In genomic region chr11:32437406-32438345, GRCh38 we compare ENCODE assay signal across 1 cellular context.
TF ChIP-seq lines count a peak whose summit lies in the region.

No MANE protein-coding gene starts in this region.

TF ChIP-seq in WTC11, 78 proteins besides CTCF, POLR2A, EP300 and RAD21 (continued from another document):
- TF ChIP-seq NR3C1 (CRISPR knock-in tag; conservative IDR thresholded peaks at IDR 0.05; ENCODE audit: low read depth): no peak
- no peak for TF ChIP-seq ZNF317 (CRISPR knock-in tag; IDR thresholded peaks at IDR 0.05; ENCODE audit: borderline replicate concordance, low read depth)
- peak; percentile 45; the same call in 1 of the 2 replicates for TF ChIP-seq ZNF423 (CRISPR knock-in tag; IDR thresholded peaks at IDR 0.05)
- no peak for TF ChIP-seq ZMAT4 (CRISPR knock-in tag; IDR thresholded peaks at IDR 0.05)
- TF ChIP-seq FOXJ3 (CRISPR knock-in tag; IDR thresholded peaks at IDR 0.05; ENCODE audit: borderline replicate concordance): no peak
- no peak for TF ChIP-seq ZNF121 (CRISPR knock-in tag; IDR thresholded peaks at IDR 0.05)
- TF ChIP-seq E2F5 (CRISPR knock-in tag; IDR thresholded peaks at IDR 0.05): no peak
- no peak for TF ChIP-seq GRHL2 (CRISPR knock-in tag; IDR thresholded peaks at IDR 0.05; ENCODE audit: insufficient replicate concordance, severe bottlenecking)
- TF ChIP-seq USF2 (CRISPR knock-in tag; IDR thresholded peaks at IDR 0.05): peak; percentile 29; the same call in 1 of the 2 replicates
- TF ChIP-seq ERG (CRISPR knock-in tag; IDR thresholded peaks at IDR 0.05): no peak
- 0 out of 2 replicates have a peak, but pooled peaks have one; percentile 36 for TF ChIP-seq ZNF138 (CRISPR knock-in tag; conservative IDR thresholded peaks at IDR 0.05)
- no peak for TF ChIP-seq RORB (CRISPR knock-in tag; IDR thresholded peaks at IDR 0.05)
- TF ChIP-seq HMGXB4 (CRISPR knock-in tag; IDR thresholded peaks at IDR 0.05): no peak
- no peak for TF ChIP-seq TCF7 (CRISPR knock-in tag; IDR thresholded peaks at IDR 0.05; ENCODE audit: low read depth)
- peak; percentile 54; the same call in 1 of the 2 replicates for TF ChIP-seq ZNF219 (CRISPR knock-in tag; IDR thresholded peaks at IDR 0.05; ENCODE audit: borderline replicate concordance)
- TF ChIP-seq SMAD3 (CRISPR knock-in tag; IDR thresholded peaks at IDR 0.05; ENCODE audit: borderline replicate concordance): no peak
